ENCODE assay signal across 11 cellular contexts in the genomic region with DNA sequence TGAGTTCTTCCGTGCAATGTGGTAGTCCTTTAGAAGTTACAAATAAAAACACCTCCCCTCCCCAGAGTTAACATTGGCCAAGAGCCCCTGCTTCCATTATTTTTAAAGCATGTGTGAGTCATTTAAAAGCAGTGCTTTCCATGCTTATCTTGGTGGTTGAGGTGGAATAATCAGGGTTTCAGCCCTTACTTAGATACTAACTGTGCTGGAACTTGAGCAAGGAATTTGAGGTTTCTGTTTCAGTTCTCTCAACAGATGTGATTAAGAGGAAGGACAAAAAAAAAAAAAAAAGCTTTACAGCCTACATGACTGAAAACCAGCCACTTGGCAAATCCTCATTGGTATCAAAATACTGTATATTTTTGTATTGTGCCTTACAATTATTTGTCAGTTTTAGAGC.
DNase-seq lines count a peak whose midpoint lies in the region; ATAC-seq, FAIRE-seq and TF ChIP-seq lines count a peak whose summit lies in the region.
"Had no signal": no experiment of that assay in that cellular context is flagged by ENCODE, and none has a peak within 500 bp of the region (broad histone marks: within the 10 kb centered on the region; RNA-seq: fewer than 3 reads in every experiment).

No MANE protein-coding gene starts in this region.

- no peak for TF ChIP-seq CTCF in omental fat pad (IDR thresholded peaks at IDR 0.05)

- peak; percentile 78 for ATAC-seq in omental fat pad (ENCODE audit: low FRiP score)

- no peak for TF ChIP-seq POLR2A in erythroblast (IDR thresholded peaks at IDR 0.05; ENCODE audit: low read length)
- TF ChIP-seq POLR2A in GM12892 (IDR thresholded peaks at IDR 0.05; ENCODE audit: low read depth, low read length) = no peak

- DNase-seq in Daoy (ENCODE audit: low read depth) (peak; percentile 65), RPMI8226 (peak; percentile 66), glomerular visceral epithelial cell (ENCODE audit: extremely low spot score) (peak; percentile 80), omental fat pad (ENCODE audit: low spot score) (no peak), erythroblast (lab: John Stamatoyannopoulos, UW) (no peak), GM12892 (ENCODE audit: insufficient read length) (no peak), NCI-H1436 treated with DMSO at 0.1 percent for 48 hours (lab: John Stamatoyannopoulos, UW) (no peak)
- DNase-seq in stimulated activated naive CD4-positive, alpha-beta T cell treated with Interleukin-2 at 50 U/mL for 16 hours (lab: John Stamatoyannopoulos, UW) = no peak
- DNase-seq: activated CD4-positive, alpha-beta T cell treated with anti-CD3 and anti-CD28 coated beads for 48 hours; NK-92 treated with Interleukin-12 subunit alpha and Interleukin-12 subunit beta, amount 100 ng/mL, for 24 hours had no signal

- no peak for FAIRE-seq in GM12892 (lab: Jason Lieb, UNC)
- FAIRE-seq: D721Med had no signal

Comparison
In these comparisons a context has a peak if more than half of its experiments do, and no peak if none do; other contexts are left out.
1. DNase-seq: peak in Daoy (single experiment), RPMI8226 (single experiment) and glomerular visceral epithelial cell (single experiment); none in omental fat pad (single experiment), erythroblast (0 of 2), stimulated activated naive CD4-positive, alpha-beta T cell treated with Interleukin-2 at 50 U/mL for 16 hours (single experiment), GM12892 (single experiment) and NCI-H1436 treated with DMSO at 0.1 percent for 48 hours (single experiment).